In genomic region chr1:1407101-1407956, GRCh38 we compare ENCODE assay signal across 1 cellular context.
TF ChIP-seq lines count a peak whose summit lies in the region.

Gene MRPL20, minus strand, starts transcription at chr1:1407293. Its CDS starts 76 bp downstream, at chr1:1407217.

TF ChIP-seq in HepG2, 621 proteins besides CTCF, POLR2A, EP300 and RAD21 (continued from another document and continues in another):
- TF ChIP-seq ZBTB25 (CRISPR knock-in tag; IDR thresholded peaks at IDR 0.05) (peak; percentile 96), RAD51 (IDR thresholded peaks at IDR 0.05; ENCODE audit: borderline replicate concordance) (no peak), ZNF530 (CRISPR knock-in tag; IDR thresholded peaks at IDR 0.05; ENCODE audit: low read depth) (no peak), ZNF800 (CRISPR knock-in tag; IDR thresholded peaks at IDR 0.05) (0 out of 2 replicates have a peak, but pooled peaks have one; percentile 28), GATAD2A (CRISPR knock-in tag; IDR thresholded peaks at IDR 0.05) (peak; percentile 69), SIX4 (CRISPR knock-in tag; IDR thresholded peaks at IDR 0.05) (peak; percentile 73), AGO2 (optimal IDR thresholded peaks at IDR 0.05; ENCODE audit: low read depth, low read length) (peak; percentile 91), UBTF (CRISPR knock-in tag; IDR thresholded peaks at IDR 0.05) (peak; percentile 91), ZNF30 (CRISPR knock-in tag; IDR thresholded peaks at IDR 0.05) (no peak), ATF2 (CRISPR knock-in tag; IDR thresholded peaks at IDR 0.05) (peak; percentile 73), ZNF263 (CRISPR knock-in tag; IDR thresholded peaks at IDR 0.05) (peak; percentile 81), MTA1 (CRISPR knock-in tag; IDR thresholded peaks at IDR 0.05; ENCODE audit: borderline replicate concordance) (peak; percentile 46; the same call in 1 of the 2 replicates), DPF2 (CRISPR knock-in tag; IDR thresholded peaks at IDR 0.05; ENCODE audit: borderline replicate concordance, low read depth) (no peak), ZNF564 (CRISPR knock-in tag; IDR thresholded peaks at IDR 0.05) (peak; percentile 62; the same call in 1 of the 2 replicates), PHF5A (CRISPR knock-in tag; IDR thresholded peaks at IDR 0.05; ENCODE audit: low read depth, unreplicated experiment) (no peak), ZNF772 (CRISPR knock-in tag; IDR thresholded peaks at IDR 0.05) (peak; percentile 59), CAMTA2 (CRISPR knock-in tag; IDR thresholded peaks at IDR 0.05; ENCODE audit: borderline replicate concordance) (peak; percentile 84; the same call in 1 of the 2 replicates), REPIN1 (CRISPR knock-in tag; IDR thresholded peaks at IDR 0.05; ENCODE audit: borderline replicate concordance, low read depth) (peak; percentile 92), KDM5B (CRISPR knock-in tag; IDR thresholded peaks at IDR 0.05; ENCODE audit: borderline replicate concordance) (peak; percentile 56), ZC3H4 (CRISPR knock-in tag; IDR thresholded peaks at IDR 0.05; ENCODE audit: borderline replicate concordance) (peak; percentile 78; the same call in 1 of the 2 replicates), ZNF24 (IDR thresholded peaks at IDR 0.05) (no peak), ERF (CRISPR knock-in tag; IDR thresholded peaks at IDR 0.05) (peak; percentile 91), ZNF441 (CRISPR knock-in tag; IDR thresholded peaks at IDR 0.05; ENCODE audit: borderline replicate concordance) (peak; percentile 19; the same call in 1 of the 2 replicates), PLSCR1 (CRISPR knock-in tag; IDR thresholded peaks at IDR 0.05; ENCODE audit: borderline replicate concordance) (no peak; the same call in 1 of the 2 replicates), TAF15 (IDR thresholded peaks at IDR 0.05; ENCODE audit: low read depth, low read length, poor library complexity, severe bottlenecking) (no peak), FOXP4 (CRISPR knock-in tag; IDR thresholded peaks at IDR 0.05) (peak; percentile 39; the same call in 1 of the 2 replicates), CREM (IDR thresholded peaks at IDR 0.05) (peak; percentile 88), CREM (CRISPR knock-in tag; IDR thresholded peaks at IDR 0.05) (0 out of 2 replicates have a peak, but pooled peaks have one; percentile 12), CBX5 (CRISPR knock-in tag; IDR thresholded peaks at IDR 0.05; ENCODE audit: borderline replicate concordance) (peak; percentile 94; the same call in 1 of the 2 replicates), ZNF780A (CRISPR knock-in tag; IDR thresholded peaks at IDR 0.05) (no peak; the same call in 1 of the 2 replicates), TFE3 (CRISPR knock-in tag; IDR thresholded peaks at IDR 0.05) (peak; percentile 74; the same call in 1 of the 2 replicates), CCDC6 (CRISPR knock-in tag; IDR thresholded peaks at IDR 0.05) (peak; percentile 29; the same call in 1 of the 2 replicates), THAP9 (CRISPR knock-in tag; IDR thresholded peaks at IDR 0.05; ENCODE audit: borderline replicate concordance) (peak; percentile 93; the same call in 1 of the 2 replicates), SMC3 (IDR thresholded peaks at IDR 0.05; ENCODE audit: low read length) (no peak), ZMAT3 (CRISPR knock-in tag; conservative IDR thresholded peaks at IDR 0.05) (peak; percentile 79), NAIF1 (CRISPR knock-in tag; IDR thresholded peaks at IDR 0.05; ENCODE audit: borderline replicate concordance) (no peak), ZNF558 (CRISPR knock-in tag; IDR thresholded peaks at IDR 0.05; ENCODE audit: borderline replicate concordance) (peak; percentile 75; the same call in 1 of the 2 replicates), MED13 (CRISPR knock-in tag; IDR thresholded peaks at IDR 0.05) (peak; percentile 48; the same call in 1 of the 2 replicates), MEF2D (CRISPR knock-in tag; IDR thresholded peaks at IDR 0.05) (peak; percentile 39; the same call in 1 of the 2 replicates), PHF8 (CRISPR knock-in tag; IDR thresholded peaks at IDR 0.05) (peak; percentile 92), NFIC (IDR thresholded peaks at IDR 0.05; ENCODE audit: low read length) (no peak), GATA4 (IDR thresholded peaks at IDR 0.05; ENCODE audit: borderline replicate concordance, low read depth) (no peak; the same call in 1 of the 2 replicates), FOXM1 (CRISPR knock-in tag; IDR thresholded peaks at IDR 0.05) (peak; percentile 4; the same call in 1 of the 2 replicates), ZNF614 (CRISPR knock-in tag; IDR thresholded peaks at IDR 0.05; ENCODE audit: borderline replicate concordance) (peak; percentile 61; the same call in 1 of the 2 replicates), GATAD1 (CRISPR knock-in tag; IDR thresholded peaks at IDR 0.05) (peak; percentile 99), HBP1 (CRISPR knock-in tag; IDR thresholded peaks at IDR 0.05; ENCODE audit: low read depth) (peak; percentile 89), HDAC1 (CRISPR knock-in tag; IDR thresholded peaks at IDR 0.05) (peak; percentile 97)
